8 cellular contexts compared by ENCODE assay signal in the genomic region with DNA sequence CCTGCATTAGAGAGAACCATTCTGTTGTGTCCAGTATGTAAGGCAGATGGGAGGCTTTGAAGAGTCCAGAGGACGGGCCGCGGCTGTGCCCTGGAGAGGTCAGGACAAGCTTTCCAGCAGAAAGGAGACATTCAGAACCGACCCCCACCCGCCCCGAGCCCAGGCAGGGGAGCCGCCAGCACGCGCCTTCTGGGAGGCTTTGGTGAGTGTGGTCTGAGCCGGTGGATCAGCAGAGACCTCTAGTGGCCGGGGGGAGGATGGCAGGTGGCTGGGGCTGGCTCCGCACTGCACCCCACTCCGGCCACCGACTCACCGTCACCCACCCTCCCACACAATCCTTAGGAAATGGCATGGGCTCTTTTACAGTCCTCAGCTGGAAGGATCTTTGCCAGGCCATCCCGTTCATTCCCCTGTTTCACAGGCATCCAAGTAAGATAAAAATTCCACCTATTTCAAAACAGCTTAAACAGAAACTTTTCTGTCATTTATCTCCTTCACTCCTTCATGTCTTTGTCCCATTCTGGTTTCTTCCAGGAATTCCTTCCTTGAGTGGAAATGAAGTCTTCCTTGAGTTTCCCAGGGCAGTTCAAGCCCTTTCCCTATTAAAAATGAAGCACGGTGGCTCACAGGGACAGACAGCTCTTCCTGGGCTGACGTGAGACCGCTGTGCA.
DNase-seq lines count a peak whose midpoint lies in the region; ATAC-seq lines count a peak whose summit lies in the region.

No MANE protein-coding gene starts in this region.

- no peak overlapping the region for H3K27ac Mint-ChIP-seq in activated CD4-positive, alpha-beta memory T cell treated with anti-CD3 and anti-CD28 coated beads for 36 hours

- H3K36me3 Mint-ChIP-seq in activated CD4-positive, alpha-beta memory T cell treated with anti-CD3 and anti-CD28 coated beads for 36 hours = no peaks in the 10 kb centered on the region

- intact Hi-C loops in activated CD4-positive, alpha-beta memory T cell treated with anti-CD3 and anti-CD28 coated beads for 36 hours (cut with micrococcal nuclease) = loop anchor here (5.0 to 10.0 kb wide), 2 partner anchors 240 to 313 kb away; a partner anchor contains a TSS

- peak; percentile 77 for DNase-seq in DMS 273 (lab: John Stamatoyannopoulos, UW; ENCODE audit: unreplicated experiment)
- DNase-seq in DMS 273 treated with DMSO at 0.1 percent for 48 hours (lab: John Stamatoyannopoulos, UW) = no peak
- peak; percentile 32 for DNase-seq in NCI-H226
- DNase-seq in activated CD4-positive, alpha-beta memory T cell treated with anti-CD3 and anti-CD28 coated beads for 36 hours = peak; percentile 79
- DNase-seq in dermis microvascular lymphatic vessel endothelial cell (ENCODE audit: low read depth in 2 of 2) = peak; percentile 17 to 52
- DNase-seq in medulla oblongata (ENCODE audit: extremely low spot score) = peak; percentile 68
- peak; percentile 38 to 43 for DNase-seq in stimulated activated CD8-positive, alpha-beta memory T cell treated with anti-CD3 and anti-CD28 coated beads, Interleukin-15, amount 100 ng/mL, for 48 hours (ENCODE audit: low read depth in 2 of 2)

- H3K4me3 Mint-ChIP-seq in activated CD4-positive, alpha-beta memory T cell treated with anti-CD3 and anti-CD28 coated beads for 36 hours = no peak overlapping the region

- peaks cover 48% of the 10 kb centered on the region for H3K27me3 Mint-ChIP-seq in activated CD4-positive, alpha-beta memory T cell treated with anti-CD3 and anti-CD28 coated beads for 36 hours

- peaks cover 6% of the 10 kb centered on the region for H3K4me1 Mint-ChIP-seq in activated CD4-positive, alpha-beta memory T cell treated with anti-CD3 and anti-CD28 coated beads for 36 hours (ENCODE audit: low read depth)

- ATAC-seq in HG02840 (IDR thresholded peaks at IDR 0.05; ENCODE audit: low FRiP score, unreplicated experiment) = peak; percentile 80

- H3K9me3 Mint-ChIP-seq in activated CD4-positive, alpha-beta memory T cell treated with anti-CD3 and anti-CD28 coated beads for 36 hours = no peaks in the 10 kb centered on the region

- CTCF ChIA-PET in activated CD4-positive, alpha-beta memory T cell treated with anti-CD3 and anti-CD28 coated beads for 36 hours (lab: Charles Lee) = interaction anchor here (0.6 to 3.5 kb wide), 15 partner anchors 8 to 448 kb away, joined by 3 to 21 read pairs (median 5); no protein-coding TSS in a partner anchor

- POLR2A ChIA-PET in activated CD4-positive, alpha-beta memory T cell treated with anti-CD3 and anti-CD28 coated beads for 36 hours (lab: Charles Lee) = no interaction called here
